15 cellular contexts compared by ENCODE assay signal in genomic region chr22:40101417-40102101, GRCh38.
DNase-seq lines count a peak whose midpoint lies in the region; ATAC-seq, FAIRE-seq and TF ChIP-seq lines count a peak whose summit lies in the region.
"Had no signal": no experiment of that assay in that cellular context is flagged by ENCODE, and none has a peak within 500 bp of the region (broad histone marks: within the 10 kb centered on the region; RNA-seq: fewer than 3 reads in every experiment).

No MANE protein-coding gene starts in this region.

- H3K4me1 Mint-ChIP-seq in CD4-positive, CD25-positive, alpha-beta regulatory T cell, result peaks cover 14 to 66% (median 43%) of the 10 kb centered on the region in 4 donors
- peaks cover 39% of the 10 kb centered on the region for H3K4me1 Mint-ChIP-seq in activated naive CD8-positive, alpha-beta T cell treated with anti-CD3 and anti-CD28 coated beads for 36 hours
- peaks cover 6% of the 10 kb centered on the region for H3K4me1 Mint-ChIP-seq in nephron progenitor cell

- no peak overlapping the region for H3K9ac ChIP-seq in HUES6 (ENCODE audit: low read length)

- no peaks in the 10 kb centered on the region for H3K9me3 Mint-ChIP-seq in CD4-positive, CD25-positive, alpha-beta regulatory T cell
- H3K9me3 Mint-ChIP-seq in activated naive CD8-positive, alpha-beta T cell treated with anti-CD3 and anti-CD28 coated beads for 36 hours, result no peaks in the 10 kb centered on the region
- H3K9me3 Mint-ChIP-seq in nephron progenitor cell, result no peaks in the 10 kb centered on the region

- H3K27ac Mint-ChIP-seq in CD4-positive, CD25-positive, alpha-beta regulatory T cell, result peak overlapping the region in 2 of 3 donors; percentile 5 to 11
- peak overlapping the region; percentile 70 for H3K27ac Mint-ChIP-seq in activated naive CD8-positive, alpha-beta T cell treated with anti-CD3 and anti-CD28 coated beads for 36 hours
- peak overlapping the region; percentile 76 for H3K27ac Mint-ChIP-seq in nephron progenitor cell

- no peaks in the 10 kb centered on the region for H3K27me3 ChIP-seq in CD4-positive, CD25-positive, alpha-beta regulatory T cell (ENCODE audit: control insufficient read depth, insufficient read depth, low read length)
- H3K27me3 ChIP-seq in HUES6 (ENCODE audit: control insufficient read depth, insufficient read depth, low read length), result no peaks in the 10 kb centered on the region
- H3K27me3 ChIP-seq: uterus had no signal

- H3K4me3 ChIP-seq in CD4-positive, CD25-positive, alpha-beta regulatory T cell (ENCODE audit: low read depth, low read length), result no peak overlapping the region
- no peak overlapping the region for H3K4me3 ChIP-seq in HUES6 (ENCODE audit: low read depth, low read length)
- H3K4me3 ChIP-seq: uterus had no signal

- TF ChIP-seq CTCF in nephron progenitor cell (IDR thresholded peaks at IDR 0.05), result no peak

- no peak for FAIRE-seq in RCC 7860 (lab: Jason Lieb, UNC)

- no peaks in the 10 kb centered on the region for H3K27me3 Mint-ChIP-seq in CD4-positive, CD25-positive, alpha-beta regulatory T cell
- no peaks in the 10 kb centered on the region for H3K27me3 Mint-ChIP-seq in activated naive CD8-positive, alpha-beta T cell treated with anti-CD3 and anti-CD28 coated beads for 36 hours
- H3K27me3 Mint-ChIP-seq in nephron progenitor cell (ENCODE audit: low read depth, poor library complexity), result no peaks in the 10 kb centered on the region

- H3K27ac ChIP-seq in CD4-positive, CD25-positive, alpha-beta regulatory T cell (ENCODE audit: insufficient read depth, low read length, poor library complexity, severe bottlenecking), result no peak overlapping the region
- peak overlapping the region; percentile 68 for H3K27ac ChIP-seq in HUES6 (ENCODE audit: low read depth, low read length)
- H3K27ac ChIP-seq: RWPE1, uterus had no signal

- H3K4me3 Mint-ChIP-seq in CD4-positive, CD25-positive, alpha-beta regulatory T cell, result peak overlapping the region in 3 of 4 donors; percentile 1 to 82 (median 49)
- H3K4me3 Mint-ChIP-seq in activated naive CD8-positive, alpha-beta T cell treated with anti-CD3 and anti-CD28 coated beads for 36 hours, result no peak overlapping the region
- H3K4me3 Mint-ChIP-seq in nephron progenitor cell, result no peak overlapping the region

- ATAC-seq in CD4-positive, CD25-positive, alpha-beta regulatory T cell (ENCODE audit: low read depth in 2 of 2), result no peak
- ATAC-seq in GM19395 (IDR thresholded peaks at IDR 0.05; ENCODE audit: unreplicated experiment) (no peak), left ventricle myocardium superior (no peak)

- no peak for DNase-seq in CD4-positive, CD25-positive, alpha-beta regulatory T cell
- no peak for DNase-seq in activated naive CD8-positive, alpha-beta T cell treated with anti-CD3 and anti-CD28 coated beads for 36 hours
- DNase-seq in nephron progenitor cell, result no peak
- no peak for DNase-seq in RCC 7860 (ENCODE audit: low spot score)
- DNase-seq in left ventricle myocardium superior, result no peak
- no peak for DNase-seq in activated CD4-positive, alpha-beta T cell treated with anti-CD3 and anti-CD28 coated beads, Interleukin-2, amount 50 U/mL, for 4 hours
- DNase-seq: activated CD8-positive, alpha-beta memory T cell treated with anti-CD3 and anti-CD28 coated beads for 24 hours; amygdala; cortex of kidney; NCI-H1417; NCI-H524; uterus had no signal

- intact Hi-C loops in left ventricle myocardium superior (cut with micrococcal nuclease), result no loop called here

- H3K36me3 Mint-ChIP-seq in CD4-positive, CD25-positive, alpha-beta regulatory T cell, result peaks cover 6% of the 10 kb centered on the region
- H3K36me3 Mint-ChIP-seq in activated naive CD8-positive, alpha-beta T cell treated with anti-CD3 and anti-CD28 coated beads for 36 hours, result peaks cover 5% of the 10 kb centered on the region
- H3K36me3 Mint-ChIP-seq in nephron progenitor cell (ENCODE audit: low read depth), result peaks cover 4% of the 10 kb centered on the region

- H3K9me3 ChIP-seq in CD4-positive, CD25-positive, alpha-beta regulatory T cell (ENCODE audit: control insufficient read depth in 2 of 2, low read length in 2 of 2), result no peaks in the 10 kb centered on the region
- H3K9me3 ChIP-seq in HUES6 (ENCODE audit: control insufficient read depth, insufficient read depth, low read depth, low read length), result no peaks in the 10 kb centered on the region
- H3K9me3 ChIP-seq: uterus had no signal

- H3K36me3 ChIP-seq in CD4-positive, CD25-positive, alpha-beta regulatory T cell (ENCODE audit: control insufficient read depth, insufficient read depth, low read length), result no peaks in the 10 kb centered on the region
- no peaks in the 10 kb centered on the region for H3K36me3 ChIP-seq in HUES6 (ENCODE audit: control insufficient read depth, insufficient read depth, low read length)
- H3K36me3 ChIP-seq: uterus had no signal

- peaks cover 17% of the 10 kb centered on the region for H3K4me1 ChIP-seq in CD4-positive, CD25-positive, alpha-beta regulatory T cell (ENCODE audit: control insufficient read depth, insufficient read depth, low read length, poor library complexity, severe bottlenecking)
- H3K4me1 ChIP-seq in HUES6 (ENCODE audit: control insufficient read depth, insufficient read depth, low read length), result peaks cover 9% of the 10 kb centered on the region
- H3K4me1 ChIP-seq: uterus had no signal

Comparison
In these comparisons a context has a peak if more than half of its experiments do, and no peak if none do; other contexts are left out.
1. H3K27ac Mint-ChIP-seq: peak in every context shown above with its lines; median percentile 76 in nephron progenitor cell; 70 in activated naive CD8-positive, alpha-beta T cell treated with anti-CD3 and anti-CD28 coated beads for 36 hours; 8 in CD4-positive, CD25-positive, alpha-beta regulatory T cell.
2. H3K4me3 Mint-ChIP-seq: peak in CD4-positive, CD25-positive, alpha-beta regulatory T cell (3 of 4); none in activated naive CD8-positive, alpha-beta T cell treated with anti-CD3 and anti-CD28 coated beads for 36 hours (single experiment) and nephron progenitor cell (single experiment).